ENCODE assay signal across 8 cellular contexts in the genomic region with DNA sequence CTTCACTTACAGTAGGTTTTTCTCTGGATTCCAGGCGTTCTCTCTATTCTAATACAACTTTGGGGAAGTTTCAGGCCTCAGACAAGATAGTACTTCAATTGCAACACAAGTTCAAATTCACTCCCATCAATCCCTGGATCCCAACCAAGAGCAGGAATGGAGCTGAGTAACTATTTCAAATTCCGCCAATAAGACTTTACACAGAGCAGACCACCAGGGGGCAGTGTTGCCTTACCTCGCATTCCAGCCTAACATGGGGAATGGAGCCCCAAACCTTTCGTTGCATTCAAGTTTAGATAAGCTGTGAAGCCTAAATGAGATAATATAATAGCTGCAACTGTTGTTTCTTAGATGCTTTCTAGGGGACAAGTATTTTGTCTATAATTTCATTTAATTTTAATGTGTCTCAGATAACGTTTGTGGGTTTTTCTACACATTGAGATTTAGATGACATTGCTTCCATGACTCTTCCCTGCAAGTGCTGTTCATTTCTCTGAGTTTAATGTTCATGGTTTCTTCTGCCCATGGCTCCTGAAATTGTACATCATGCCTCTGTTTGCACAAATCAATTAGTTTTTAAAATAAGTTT.
A peak's percentile ranks its signal among the peaks of the same experiment; 100 is the strongest.
DNase-seq lines count a peak whose midpoint lies in the region; ATAC-seq and TF ChIP-seq lines count a peak whose summit lies in the region.

No MANE protein-coding gene starts in this region.

- H3K4me3 Mint-ChIP-seq in activated naive CD4-positive, alpha-beta T cell treated with anti-CD3 and anti-CD28 coated beads for 36 hours = no peak overlapping the region

- DNase-seq in EL (peak; percentile 61), SJSA1 (ENCODE audit: low read depth in 1 of 2, low spot score in 2 of 2) (peak; percentile 42 to 55), cardiac muscle cell (ENCODE audit: low read depth in 1 of 2, low spot score in 1 of 2) (peak; percentile 76 to 77), renal cortical epithelial cell (ENCODE audit: low read depth) (peak; percentile 55)
- DNase-seq in activated naive CD4-positive, alpha-beta T cell treated with anti-CD3 and anti-CD28 coated beads for 36 hours = peak; percentile 82

- H3K4me1 Mint-ChIP-seq in activated naive CD4-positive, alpha-beta T cell treated with anti-CD3 and anti-CD28 coated beads for 36 hours (ENCODE audit: low read depth) = no peaks in the 10 kb centered on the region

- no peaks in the 10 kb centered on the region for H3K9me3 Mint-ChIP-seq in activated naive CD4-positive, alpha-beta T cell treated with anti-CD3 and anti-CD28 coated beads for 36 hours

- TF ChIP-seq RAD21 in Ishikawa (IDR thresholded peaks at IDR 0.05; ENCODE audit: low read depth) = peak; percentile 91

- peak; percentile 84 for TF ChIP-seq CTCF in cardiac muscle cell (IDR thresholded peaks at IDR 0.05; ENCODE audit: low read depth, low read length)

- TF ChIP-seq EP300 in Ishikawa (IDR thresholded peaks at IDR 0.05; ENCODE audit: borderline replicate concordance) = no peak

- CTCF ChIA-PET in activated naive CD4-positive, alpha-beta T cell treated with anti-CD3 and anti-CD28 coated beads for 36 hours (lab: Charles Lee) = interaction anchor here (0.8 to 2.2 kb wide), 11 partner anchors 8 to 1307 kb away, joined by 3 to 12 read pairs (median 3); no protein-coding TSS in a partner anchor

- H3K27ac ChIP-seq in SJSA1 (no peak overlapping the region), cardiac muscle cell (no peak overlapping the region)

- H3K9me3 ChIP-seq in SJSA1 (replicated peaks) = no peaks in the 10 kb centered on the region
- H3K9me3 ChIP-seq in cardiac muscle cell (ENCODE audit: low read depth) = no peaks in the 10 kb centered on the region

- no peaks in the 10 kb centered on the region for H3K36me3 Mint-ChIP-seq in activated naive CD4-positive, alpha-beta T cell treated with anti-CD3 and anti-CD28 coated beads for 36 hours (ENCODE audit: low read depth)

- ATAC-seq in GM21515 (IDR thresholded peaks at IDR 0.05; ENCODE audit: unreplicated experiment) (peak; percentile 91), HG03571 (IDR thresholded peaks at IDR 0.05; ENCODE audit: unreplicated experiment) (no peak)

- no peak overlapping the region for H3K4me3 ChIP-seq in SJSA1
- H3K4me3 ChIP-seq in cardiac muscle cell = no peak overlapping the region

- H3K27me3 Mint-ChIP-seq in activated naive CD4-positive, alpha-beta T cell treated with anti-CD3 and anti-CD28 coated beads for 36 hours (ENCODE audit: low read depth) = peaks cover 19% of the 10 kb centered on the region

- H3K36me3 ChIP-seq in SJSA1 = no peaks in the 10 kb centered on the region
- no peaks in the 10 kb centered on the region for H3K36me3 ChIP-seq in cardiac muscle cell

- intact Hi-C loops in activated naive CD4-positive, alpha-beta T cell treated with anti-CD3 and anti-CD28 coated beads for 36 hours (cut with micrococcal nuclease) = loop anchor here (5.0 kb wide), 1 partner anchor 247 kb away; no protein-coding TSS in a partner anchor

- H3K27me3 ChIP-seq in SJSA1 (replicated peaks) (no peaks in the 10 kb centered on the region; the same call in 1 of the 2 replicates), cardiac muscle cell (no peaks in the 10 kb centered on the region)

- no peak overlapping the region for H3K27ac Mint-ChIP-seq in activated naive CD4-positive, alpha-beta T cell treated with anti-CD3 and anti-CD28 coated beads for 36 hours

- no peaks in the 10 kb centered on the region for H3K4me1 ChIP-seq in SJSA1 (replicated peaks)
- no peaks in the 10 kb centered on the region for H3K4me1 ChIP-seq in cardiac muscle cell (ENCODE audit: low read depth)

TF ChIP-seq in Ishikawa, 13 proteins besides CTCF, POLR2A, EP300 and RAD21:
- no peak for TF ChIP-seq ZBTB7A (IDR thresholded peaks at IDR 0.05; ENCODE audit: low read depth)
- no peak for TF ChIP-seq FOXM1 (IDR thresholded peaks at IDR 0.05; ENCODE audit: borderline replicate concordance, low read depth)
- TF ChIP-seq EGR1 (IDR thresholded peaks at IDR 0.05) = no peak
- TF ChIP-seq TEAD4 (IDR thresholded peaks at IDR 0.05) = peak; percentile 76
- TF ChIP-seq, protein P1, sequence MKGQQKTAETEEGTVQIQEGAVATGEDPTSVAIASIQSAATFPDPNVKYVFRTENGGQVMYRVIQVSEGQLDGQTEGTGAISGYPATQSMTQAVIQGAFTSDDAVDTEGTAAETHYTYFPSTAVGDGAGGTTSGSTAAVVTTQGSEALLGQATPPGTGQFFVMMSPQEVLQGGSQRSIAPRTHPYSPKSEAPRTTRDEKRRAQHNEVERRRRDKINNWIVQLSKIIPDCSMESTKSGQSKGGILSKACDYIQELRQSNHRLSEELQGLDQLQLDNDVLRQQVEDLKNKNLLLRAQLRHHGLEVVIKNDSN (IDR thresholded peaks at IDR 0.05) = no peak
- TF ChIP-seq, protein P2, sequence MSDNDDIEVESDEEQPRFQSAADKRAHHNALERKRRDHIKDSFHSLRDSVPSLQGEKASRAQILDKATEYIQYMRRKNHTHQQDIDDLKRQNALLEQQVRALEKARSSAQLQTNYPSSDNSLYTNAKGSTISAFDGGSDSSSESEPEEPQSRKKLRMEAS (IDR thresholded peaks at IDR 0.05) = no peak
- TF ChIP-seq YY1 (IDR thresholded peaks at IDR 0.05; ENCODE audit: low read depth) = 0 out of 2 replicates have a peak, but pooled peaks have one; percentile 16
